14 cellular contexts compared by ENCODE assay signal in the genomic region with DNA sequence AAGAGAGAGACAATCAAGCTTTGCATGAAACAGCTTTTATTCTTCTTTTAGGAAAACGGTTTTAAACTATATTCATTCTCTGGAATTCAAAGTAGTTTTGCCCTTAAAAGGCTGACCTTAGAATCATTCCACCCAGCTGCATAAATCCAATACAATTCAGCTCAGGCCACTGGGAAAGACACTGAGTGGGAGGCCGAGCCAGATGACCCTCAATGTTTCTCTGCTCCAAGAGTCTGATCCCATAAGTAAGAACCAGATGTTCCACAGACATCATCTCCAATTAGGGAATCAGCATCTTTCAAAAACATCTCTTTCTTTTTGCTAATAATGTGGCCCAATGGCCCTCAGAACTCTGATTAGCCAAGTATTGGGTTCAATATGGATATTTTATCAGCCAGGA. TPM values are rescaled to one million over a fixed set of nuclear protein-coding genes. Genes with fewer than 3 reads are reported as not detected.
DNase-seq lines count a peak whose midpoint lies in the region; ATAC-seq, FAIRE-seq and TF ChIP-seq lines count a peak whose summit lies in the region.
"Had no signal": no experiment of that assay in that cellular context is flagged by ENCODE, and none has a peak within 500 bp of the region (broad histone marks: within the 10 kb centered on the region; RNA-seq: fewer than 3 reads in every experiment).

No MANE protein-coding gene starts in this region.

- WGBS in GM12878 (ENCODE audit: insufficient coverage, insufficient replicate concordance, low lambda C conversion rate, missing lambda C conversion rate) = 46% methylated on average over 2 of the region's 2 CpGs
- WGBS in upper lobe of left lung, 2 donors = 68 to 74% methylated on average over 2 of the region's 2 CpGs

- TF ChIP-seq CTCF in GM12878 (IDR thresholded peaks at IDR 0.05 in 2 of 3, conservative IDR thresholded peaks at IDR 0.05 in 1 of 3; ENCODE audit: control insufficient read depth in 2 of 3, extremely low read depth in 1 of 3, insufficient read depth in 1 of 3, low read depth in 3 of 3, low read length in 3 of 3) (no peak), osteoblast (IDR thresholded peaks at IDR 0.05; ENCODE audit: extremely low read depth, low read depth, low read length) (no peak), upper lobe of left lung (IDR thresholded peaks at IDR 0.05) (no peak), Calu3 (IDR thresholded peaks at IDR 0.05; ENCODE audit: unreplicated experiment) (no peak)

- TF ChIP-seq POLR2A in GM12878 (IDR thresholded peaks at IDR 0.05; ENCODE audit: low read depth, low read length) (no peak), upper lobe of left lung (IDR thresholded peaks at IDR 0.05) (no peak)

- H3K36me3 ChIP-seq in GM12878 (ENCODE audit: control insufficient read depth in 2 of 2, insufficient read depth in 2 of 2, low read length in 1 of 2) (peaks cover 6 to 12% of the 10 kb centered on the region in 2 experiments; a peak in 2 of 4 replicates), osteoblast (ENCODE audit: insufficient read depth, low read length) (peaks cover 6% of the 10 kb centered on the region), upper lobe of left lung (no peaks in the 10 kb centered on the region)

- H2AFZ ChIP-seq in GM12878 (ENCODE audit: control insufficient read depth, low read depth, low read length) = no peak overlapping the region
- no peak overlapping the region for H2AFZ ChIP-seq in osteoblast (ENCODE audit: low read length)

- POLR2A ChIA-PET in GM12878 (lab: Charles Lee) = interaction anchor here (0.6 to 1.8 kb wide), 7 partner anchors 9 to 48 kb away, joined by 3 to 5 read pairs (median 4); no protein-coding TSS in a partner anchor

- CTCF ChIA-PET in GM12878 (lab: Yijun Ruan, JAX) = interaction anchor here (1.0 to 16.2 kb wide), 8 partner anchors 9 to 39 kb away, joined by 3 to 271 read pairs (median 5); a partner anchor contains a TSS
- CTCF ChIA-PET in Calu3 (lab: Charles Lee) = interaction anchor here (0.6 kb wide), 1 partner anchor 33 kb away, joined by 5 read pairs; no protein-coding TSS in a partner anchor

- H3K9me3 ChIP-seq in GM12878 (replicated peaks; ENCODE audit: control insufficient read depth, insufficient read depth, low read length) (peaks cover 6% of the 10 kb centered on the region; the same call in 2 of the 3 replicates), osteoblast (ENCODE audit: low read depth, low read length) (no peaks in the 10 kb centered on the region), upper lobe of left lung (no peaks in the 10 kb centered on the region)

- no peak overlapping the region for H3K4me3 Mint-ChIP-seq in Calu3 (ENCODE audit: low read depth, unreplicated experiment)
- H3K4me3 Mint-ChIP-seq: activated CD8-positive, alpha-beta memory T cell treated with anti-CD3 and anti-CD28 coated beads, Interleukin-2, amount 10 ng/mL, durations not matched to agents 7 days and 5 days; memory B cell; stimulated activated naive CD8-positive, alpha-beta T cell treated with anti-CD3 and anti-CD28 coated beads, Interleukin-15, amount 100 ng/mL, for 72 hours had no signal

- H3K4me1 Mint-ChIP-seq in Calu3 (ENCODE audit: low read depth, unreplicated experiment) = peaks cover 54% of the 10 kb centered on the region
- H3K4me1 Mint-ChIP-seq: activated CD8-positive, alpha-beta memory T cell treated with anti-CD3 and anti-CD28 coated beads, Interleukin-2, amount 10 ng/mL, durations not matched to agents 7 days and 5 days; stimulated activated naive CD8-positive, alpha-beta T cell treated with anti-CD3 and anti-CD28 coated beads, Interleukin-15, amount 100 ng/mL, for 72 hours had no signal

- ATAC-seq in GM12878 (no peak), upper lobe of left lung (ENCODE audit: low FRiP score in 2 of 2) (peak in 1 of 2 donors; percentile 67)
- ATAC-seq: activated CD8-positive, alpha-beta memory T cell treated with anti-CD3 and anti-CD28 coated beads, Interleukin-2, amount 10 ng/mL, durations not matched to agents 7 days and 5 days; activated naive CD4-positive, alpha-beta T cell treated with anti-CD3 and anti-CD28 coated beads, Interleukin-2, amount 50 U/mL, for 72 hours; stimulated activated naive CD8-positive, alpha-beta T cell treated with anti-CD3 and anti-CD28 coated beads, Interleukin-15, amount 100 ng/mL, for 72 hours had no signal

- peaks cover 88% of the 10 kb centered on the region for H3K79me2 ChIP-seq in GM12878 (ENCODE audit: control insufficient read depth, insufficient read depth, low read length)
- peaks cover 86% of the 10 kb centered on the region for H3K79me2 ChIP-seq in osteoblast (ENCODE audit: insufficient read depth, low read length)

- H3K4me2 ChIP-seq in GM12878 (ENCODE audit: control insufficient read depth, insufficient read depth) (no peak overlapping the region), osteoblast (ENCODE audit: insufficient read depth, low read length) (peak overlapping the region; percentile 49)

- RAD21 ChIA-PET in GM12878 (lab: Charles Lee; ENCODE audit: unreplicated experiment) = interaction anchor here (1.2 to 2.7 kb wide), 5 partner anchors 9 to 41 kb away, joined by 3 to 9 read pairs (median 7); no protein-coding TSS in a partner anchor

- H3K4me1 ChIP-seq in GM12878 (ENCODE audit: control insufficient read depth, insufficient read depth, low read length) (peaks cover 43% of the 10 kb centered on the region), osteoblast (ENCODE audit: insufficient read depth, low read length) (peaks cover 68% of the 10 kb centered on the region), upper lobe of left lung (peaks cover 12 to 28% (median 19%) of the 10 kb centered on the region in 4 donors)

- H4K20me1 ChIP-seq in GM12878 (ENCODE audit: control insufficient read depth, insufficient read depth) (no peaks in the 10 kb centered on the region), osteoblast (ENCODE audit: insufficient read depth, low read length) (no peaks in the 10 kb centered on the region)

- TF ChIP-seq EP300 in GM12878 (IDR thresholded peaks at IDR 0.05; ENCODE audit: borderline replicate concordance in 1 of 2, control insufficient read depth in 1 of 2, low read depth in 2 of 2, low read length in 2 of 2) = no peak
- no peak for TF ChIP-seq EP300 in upper lobe of left lung (IDR thresholded peaks at IDR 0.05)

- SMC1A ChIA-PET in GM12878 (lab: Charles Lee; ENCODE audit: uncharacterized antibody, unreplicated experiment) = interaction anchor here (0.9 to 23.6 kb wide), 9 partner anchors 11 to 72 kb away, joined by 3 to 516 read pairs (median 4); a partner anchor contains a TSS

- peaks cover 15% of the 10 kb centered on the region for H3K36me3 Mint-ChIP-seq in Calu3 (ENCODE audit: insufficient read depth, unreplicated experiment)

- H3K27ac ChIP-seq in GM12878 (ENCODE audit: control insufficient read depth, insufficient read depth) = peak overlapping the region; percentile 17; the same call in 1 of the 2 replicates
- peak overlapping the region; percentile 98 for H3K27ac ChIP-seq in osteoblast (ENCODE audit: low read depth, low read length)
- peak overlapping the region in 3 of 4 donors; percentile 11 to 40 (median 21) for H3K27ac ChIP-seq in upper lobe of left lung

- in situ Hi-C loops in GM12878 (cut with MboI) = no loop called here

- H3K9ac ChIP-seq in GM12878 (ENCODE audit: control insufficient read depth, insufficient read depth, low read length) = no peak overlapping the region

- H3K27me3 ChIP-seq in GM12878 (replicated peaks in 1 of 2; ENCODE audit: control insufficient read depth in 2 of 2, insufficient read depth in 2 of 2, low read length in 1 of 2) (no peaks in the 10 kb centered on the region), osteoblast (ENCODE audit: insufficient read depth, low read length) (no peaks in the 10 kb centered on the region), upper lobe of left lung (no peaks in the 10 kb centered on the region)

- TF ChIP-seq RAD21 in GM12878 (IDR thresholded peaks at IDR 0.05; ENCODE audit: insufficient read depth, low read depth, low read length) = no peak

- no peak for FAIRE-seq in GM12878 (lab: Jason Lieb, UNC)

- DNase-seq in GM12878 (ENCODE audit: low read depth, low spot score) (no peak), globus pallidus (ENCODE audit: low spot score) (peak; percentile 31), osteoblast (ENCODE audit: insufficient read length, low spot score, missing footprints) (no peak), upper lobe of left lung (no peak), Calu3 (no peak), AG08395 (ENCODE audit: low spot score) (no peak)
- DNase-seq in activated effector memory CD4-positive, alpha-beta T cell treated with anti-CD3 and anti-CD28 coated beads, Interleukin-2, amount 50 U/mL, for 16 hours = no peak
- DNase-seq: activated CD8-positive, alpha-beta memory T cell treated with anti-CD3 and anti-CD28 coated beads, Interleukin-2, amount 10 ng/mL, durations not matched to agents 7 days and 5 days; NCI-H1436 treated with DMSO at 0.1 percent for 48 hours; NCI-H69; SHP77 treated with DMSO at 0.1 percent for 48 hours; stimulated activated naive CD8-positive, alpha-beta T cell treated with anti-CD3 and anti-CD28 coated beads, Interleukin-15, amount 100 ng/mL, for 72 hours had no signal

- BruUV-seq in GM12878 (replicated peaks; lab: Mats Ljungman, UMichigan) (no TSS peak), Calu3 (replicated peaks; lab: Mats Ljungman, UMichigan) (no TSS peak)

- H3K27me3 Mint-ChIP-seq in Calu3 (ENCODE audit: unreplicated experiment) = no peaks in the 10 kb centered on the region
- H3K27me3 Mint-ChIP-seq: activated CD8-positive, alpha-beta memory T cell treated with anti-CD3 and anti-CD28 coated beads, Interleukin-2, amount 10 ng/mL, durations not matched to agents 7 days and 5 days; memory B cell; stimulated activated naive CD8-positive, alpha-beta T cell treated with anti-CD3 and anti-CD28 coated beads, Interleukin-15, amount 100 ng/mL, for 72 hours had no signal

- H3K4me3 ChIP-seq in GM12878 (no peak overlapping the region), osteoblast (ENCODE audit: insufficient read depth, low read length) (no peak overlapping the region), upper lobe of left lung (no peak overlapping the region)

- no peaks in the 10 kb centered on the region for H3K9me3 Mint-ChIP-seq in Calu3 (ENCODE audit: low read depth, unreplicated experiment)
- H3K9me3 Mint-ChIP-seq: memory B cell; stimulated activated naive CD8-positive, alpha-beta T cell treated with anti-CD3 and anti-CD28 coated beads, Interleukin-15, amount 100 ng/mL, for 72 hours had no signal

- intact Hi-C loops in GM12878 (cut with micrococcal nuclease; ENCODE audit: unreplicated experiment) (no loop called here), Calu3 (cut with micrococcal nuclease; ENCODE audit: unreplicated experiment) (no loop called here)

- no peak overlapping the region for H3K27ac Mint-ChIP-seq in Calu3 (ENCODE audit: unreplicated experiment)
- H3K27ac Mint-ChIP-seq: activated CD8-positive, alpha-beta memory T cell treated with anti-CD3 and anti-CD28 coated beads, Interleukin-2, amount 10 ng/mL, durations not matched to agents 7 days and 5 days; activated naive CD4-positive, alpha-beta T cell treated with anti-CD3 and anti-CD28 coated beads, Interleukin-2, amount 50 U/mL, for 72 hours; memory B cell; stimulated activated naive CD8-positive, alpha-beta T cell treated with anti-CD3 and anti-CD28 coated beads, Interleukin-15, amount 100 ng/mL, for 72 hours had no signal

RNA-seq across cellular contexts. Expression of a gene that starts 26.1 kb away (rescaled TPM):
- total RNA-seq in GM12878 (2013; cell fraction: nucleolus; rRNA removed) = 131 and 139 TPM in 2 replicates
- 13.3 and 16.7 TPM in 2 replicates for total RNA-seq in GM12878 (2014; rRNA removed)
- total RNA-seq in GM12878 (2014; rRNA removed; fragmentation: Illumina TruSeq; extraction: Trizol) = 17.9 and 18.0 TPM in 2 replicates
- 65.2 and 67.1 TPM in 2 replicates for total RNA-seq in GM12878 (2021)
- polyA plus RNA-seq in GM12878 (2011; ENCODE audit: low read depth) = 21.3 TPM
- 21.5 and 34.9 TPM in 2 replicates for polyA plus RNA-seq in GM12878 (2011; rRNA removed)
- polyA plus RNA-seq in GM12878 (2011; cell fraction: cytosol; rRNA removed) = 25.6 and 30.7 TPM in 2 replicates
- 27.1 and 30.9 TPM in 2 replicates for polyA plus RNA-seq in GM12878 (2011; cell fraction: nucleus; rRNA removed)
- polyA plus RNA-seq in GM12878 (2012) = 26.7 and 29.0 TPM in 2 replicates
- polyA plus RNA-seq in GM12878 (2014; fragmentation: Illumina TruSeq; extraction: Trizol) = 34.5 and 38.4 TPM in 2 replicates
- 1 to 10 TPM; 6.4 to 8.1 TPM for polyA plus RNA-seq in GM12878 (2014; fragmentation: Nextera tagmentation; extraction: Ambion mirVana)
- polyA plus RNA-seq in GM12878 (2014; rRNA removed) = 21.8 and 29.4 TPM in 2 replicates
- 10 to 100 TPM; 30.5 to 37.1 TPM for polyA plus RNA-seq in GM12878 (2016; fragmentation: Nextera tagmentation; extraction: Ambion mirVana)
- 43.1 and 49.2 TPM in 2 replicates for polyA minus RNA-seq in GM12878 (2011; rRNA and poly(A)+ RNA removed)
- 20.9 and 21.9 TPM in 2 replicates for polyA minus RNA-seq in GM12878 (2011; cell fraction: cytosol; rRNA and poly(A)+ RNA removed)
- 34.6 and 56.4 TPM in 2 replicates for polyA minus RNA-seq in GM12878 (2011; cell fraction: nucleus; rRNA and poly(A)+ RNA removed)
- total RNA-seq in osteoblast = 26.5 and 28.6 TPM in 2 replicates
- total RNA-seq in upper lobe of left lung = 10 to 100 TPM; 26.9 to 73.5 (median 34.2) TPM
- total RNA-seq in Calu3 (2022) = 34.5 and 39.9 TPM in 2 replicates

Comparison
In these comparisons a context has a peak if more than half of its experiments do, and no peak if none do; other contexts are left out.
1. H3K27ac ChIP-seq: peak in every context shown above with its lines; median percentile 98 in osteoblast; 21 in upper lobe of left lung; 17 in GM12878.